11 cellular contexts compared by ENCODE assay signal in the genomic region with DNA sequence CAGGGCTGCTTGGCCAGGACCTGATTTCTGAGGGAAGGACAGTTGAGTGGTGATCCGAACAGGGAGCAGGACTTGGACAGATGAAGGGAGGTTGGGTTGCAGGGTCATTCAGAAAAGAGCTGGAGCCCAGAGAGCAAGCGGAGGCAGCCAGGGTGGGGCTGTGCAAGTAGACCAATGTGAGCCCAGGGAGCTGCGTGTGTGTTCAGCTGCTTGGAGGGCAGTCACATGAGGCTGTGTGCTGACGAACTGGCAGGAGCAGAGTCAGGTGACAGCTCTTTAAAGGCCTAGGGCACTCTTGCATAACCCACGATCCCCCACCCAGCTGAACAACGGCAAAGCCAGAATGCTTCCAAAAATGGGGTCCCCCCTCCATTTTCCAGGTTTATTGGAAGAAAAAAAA. TPM values are rescaled to one million over a fixed set of nuclear protein-coding genes. Genes with fewer than 3 reads are reported as not detected.
A peak's percentile ranks its signal among the peaks of the same experiment; 100 is the strongest.
DNase-seq lines count a peak whose midpoint lies in the region; TF ChIP-seq lines count a peak whose summit lies in the region.
"Had no signal": no experiment of that assay in that cellular context is flagged by ENCODE, and none has a peak within 500 bp of the region (broad histone marks: within the 10 kb centered on the region; RNA-seq: fewer than 3 reads in every experiment).

No MANE protein-coding gene starts in this region.

- H3K27ac Mint-ChIP-seq in mesothelial cell of epicardium, result no peak overlapping the region
- H3K27ac Mint-ChIP-seq in activated T-helper 2 cell treated with anti-CD3 and anti-CD28 coated beads, Interferon-gamma antibody, Interleukin-2, Interleukin-4, amounts not matched to agents 10 μg/mL and 5 μg/mL and 100 μg/mL, durations not matched to agents 14 hours and 24 hours and 36 hours, result no peak overlapping the region
- H3K27ac Mint-ChIP-seq: activated B cell treated with CpG ODN at 0.5 μM for 24 hours had no signal

- H3K4me3 Mint-ChIP-seq in mesothelial cell of epicardium, result no peak overlapping the region
- no peak overlapping the region for H3K4me3 Mint-ChIP-seq in activated T-helper 2 cell treated with anti-CD3 and anti-CD28 coated beads, Interferon-gamma antibody, Interleukin-2, Interleukin-4, amounts not matched to agents 10 μg/mL and 5 μg/mL and 100 μg/mL, durations not matched to agents 14 hours and 24 hours and 36 hours (ENCODE audit: low read depth)
- H3K4me3 Mint-ChIP-seq: activated B cell treated with CpG ODN at 0.5 μM for 24 hours had no signal

- no peaks in the 10 kb centered on the region for H3K9me3 ChIP-seq in suprapubic skin

- peaks cover 55% of the 10 kb centered on the region for H3K27me3 Mint-ChIP-seq in mesothelial cell of epicardium (ENCODE audit: low read depth)
- peaks cover 61% of the 10 kb centered on the region for H3K27me3 Mint-ChIP-seq in activated T-helper 2 cell treated with anti-CD3 and anti-CD28 coated beads, Interferon-gamma antibody, Interleukin-2, Interleukin-4, amounts not matched to agents 10 μg/mL and 5 μg/mL and 100 μg/mL, durations not matched to agents 14 hours and 24 hours and 36 hours (ENCODE audit: low read depth)

- TF ChIP-seq CTCF in VCaP (conservative IDR thresholded peaks at IDR 0.05), result no peak
- TF ChIP-seq CTCF in suprapubic skin (IDR thresholded peaks at IDR 0.05), result no peak
- no peak for TF ChIP-seq CTCF in mesothelial cell of epicardium (IDR thresholded peaks at IDR 0.05; ENCODE audit: unreplicated experiment)

- no peak overlapping the region for H3K4me3 ChIP-seq in suprapubic skin

- H3K4me1 Mint-ChIP-seq in mesothelial cell of epicardium, result peaks cover 13% of the 10 kb centered on the region
- H3K4me1 Mint-ChIP-seq in activated T-helper 2 cell treated with anti-CD3 and anti-CD28 coated beads, Interferon-gamma antibody, Interleukin-2, Interleukin-4, amounts not matched to agents 10 μg/mL and 5 μg/mL and 100 μg/mL, durations not matched to agents 14 hours and 24 hours and 36 hours (ENCODE audit: low read depth), result no peaks in the 10 kb centered on the region

- no peaks in the 10 kb centered on the region for H3K36me3 ChIP-seq in suprapubic skin

- H3K27me3 ChIP-seq in suprapubic skin, result peaks cover 17% of the 10 kb centered on the region

- TF ChIP-seq POLR2A in suprapubic skin (IDR thresholded peaks at IDR 0.05), result peak in 1 of 2 donors; percentile 36

- peak overlapping the region; percentile 55 for H3K27ac ChIP-seq in VCaP
- peak overlapping the region; percentile 89 for H3K27ac ChIP-seq in suprapubic skin

- no peaks in the 10 kb centered on the region for H3K36me3 Mint-ChIP-seq in mesothelial cell of epicardium
- no peaks in the 10 kb centered on the region for H3K36me3 Mint-ChIP-seq in activated T-helper 2 cell treated with anti-CD3 and anti-CD28 coated beads, Interferon-gamma antibody, Interleukin-2, Interleukin-4, amounts not matched to agents 10 μg/mL and 5 μg/mL and 100 μg/mL, durations not matched to agents 14 hours and 24 hours and 36 hours (ENCODE audit: low read depth)

- peaks cover 62% of the 10 kb centered on the region for H3K4me1 ChIP-seq in suprapubic skin

- 22% methylated on average over 6 of the region's 6 CpGs for WGBS in suprapubic skin

- no peaks in the 10 kb centered on the region for H3K9me3 Mint-ChIP-seq in mesothelial cell of epicardium
- no peaks in the 10 kb centered on the region for H3K9me3 Mint-ChIP-seq in activated T-helper 2 cell treated with anti-CD3 and anti-CD28 coated beads, Interferon-gamma antibody, Interleukin-2, Interleukin-4, amounts not matched to agents 10 μg/mL and 5 μg/mL and 100 μg/mL, durations not matched to agents 14 hours and 24 hours and 36 hours
- H3K9me3 Mint-ChIP-seq: activated B cell treated with CpG ODN at 0.5 μM for 24 hours had no signal

- DNase-seq in NAMALWA (ENCODE audit: low spot score) (peak; percentile 7), kidney tubule cell (ENCODE audit: low spot score) (peak; percentile 65), suprapubic skin (ENCODE audit: low spot score in 2 of 2) (peak; percentile 93), mesothelial cell of epicardium (ENCODE audit: low spot score in 2 of 2, unreplicated experiment in 2 of 2) (no peak)
- DNase-seq in stimulated activated CD4-positive, alpha-beta T cell treated with anti-CD3 and anti-CD28 coated beads, Interleukin-4, amount 100 ng/mL, for 24 hours, result no peak
- DNase-seq in activated naive CD4-positive, alpha-beta T cell (lab: John Stamatoyannopoulos, UW), result no peak
- no peak for DNase-seq in activated T-helper 2 cell treated with anti-CD3 and anti-CD28 coated beads, Interferon-gamma antibody, Interleukin-2, Interleukin-4, amounts not matched to agents 10 μg/mL and 5 μg/mL and 100 μg/mL, durations not matched to agents 14 hours and 24 hours and 36 hours (ENCODE audit: low spot score)
- DNase-seq: activated B cell treated with CpG ODN at 0.5 μM for 24 hours had no signal

- TF ChIP-seq EP300 in suprapubic skin (IDR thresholded peaks at IDR 0.05), result no peak

- intact Hi-C loops in activated T-helper 2 cell treated with anti-CD3 and anti-CD28 coated beads, Interferon-gamma antibody, Interleukin-2, Interleukin-4, amounts not matched to agents 10 μg/mL and 5 μg/mL and 100 μg/mL, durations not matched to agents 14 hours and 24 hours and 36 hours (cut with micrococcal nuclease), result no loop called here

RNA-seq across cellular contexts. Expression of a gene that starts 4.6 kb away (rescaled TPM):
- total RNA-seq in suprapubic skin (10 to 100 TPM in 3 of 4 donors, 1 to 10 TPM in 1; 8.8 to 41.1 (median 24.4) TPM), mesothelial cell of epicardium (6.1 to 7.7 TPM (median 7.5 TPM) in 3 replicates)
- not detected in 2 replicates for total RNA-seq in activated T-helper 2 cell treated with anti-CD3 and anti-CD28 coated beads, Interferon-gamma antibody, Interleukin-2, Interleukin-4, amounts not matched to agents 10 μg/mL and 5 μg/mL and 100 μg/mL, durations not matched to agents 14 hours and 24 hours and 36 hours
- total RNA-seq: activated B cell treated with CpG ODN at 0.5 μM for 24 hours, HT1080, pulmonary artery endothelial cell had no signal

Comparison
In these comparisons a context has a peak if more than half of its experiments do, and no peak if none do; other contexts are left out.
1. DNase-seq: peak in NAMALWA (single experiment), kidney tubule cell (single experiment) and suprapubic skin (2 of 2); none in stimulated activated CD4-positive, alpha-beta T cell treated with anti-CD3 and anti-CD28 coated beads, Interleukin-4, amount 100 ng/mL, for 24 hours (single experiment), activated naive CD4-positive, alpha-beta T cell (0 of 4), mesothelial cell of epicardium (0 of 2) and activated T-helper 2 cell treated with anti-CD3 and anti-CD28 coated beads, Interferon-gamma antibody, Interleukin-2, Interleukin-4, amounts not matched to agents 10 μg/mL and 5 μg/mL and 100 μg/mL, durations not matched to agents 14 hours and 24 hours and 36 hours (single experiment).